ENCODE assay signal across 24 cellular contexts in genomic region chr2:130878316-130878715, GRCh38.
"Had no signal": no experiment of that assay in that cellular context is flagged by ENCODE, and none has a peak within 500 bp of the region (broad histone marks: within the 10 kb centered on the region; RNA-seq: fewer than 3 reads in every experiment).

No MANE protein-coding gene starts in this region.

- H3K9me3 ChIP-seq: mucosa of descending colon, thoracic aorta, upper lobe of right lung had no signal

- DNase-seq: activated B cell treated with CpG ODN at 0.5 μM for 24 hours; activated CD4-positive, alpha-beta T cell treated with anti-CD3 and anti-CD28 coated beads for 4 hours; activated CD4-positive, alpha-beta T cell treated with anti-CD3 and anti-CD28 coated beads, Interleukin-2, amount 50 U/mL, for 48 hours; activated CD8-positive, alpha-beta memory T cell treated with anti-CD3 and anti-CD28 coated beads, Interleukin-2, amount 50 U/mL, for 48 hours; activated gamma-delta T cell; activated naive CD4-positive, alpha-beta T cell treated with anti-CD3 and anti-CD28 coated beads, Interleukin-2, amount 50 U/mL, for 16 hours; activated naive CD8-positive, alpha-beta T cell treated with anti-CD3 and anti-CD28 coated beads, Interleukin-2, amount 50 U/mL, for 24 hours; activated T-cell treated with anti-CD3 and anti-CD28 coated beads, Interleukin-2, amount 50 U/mL, for 72 hours; effector CD4-positive, alpha-beta T cell; foreskin melanocyte; glutamatergic neuron; left cardiac atrium; mucosa of descending colon; nephron progenitor cell; posterior cingulate gyrus; retina; stimulated activated CD4-positive, alpha-beta T cell treated with anti-CD3 and anti-CD28 coated beads, Interleukin-2, amount 100 ng/mL, for 48 hours; stimulated activated CD8-positive, alpha-beta memory T cell treated with anti-CD3 and anti-CD28 coated beads, Interleukin-4, amount 100 ng/mL, for 48 hours; stimulated activated naive B cell treated with anti-CD40 and anti-IgM and Interleukin-4, amounts not matched to agents 10 μg/mL and 1 μg/mL and 100 μg/mL, for 72 hours; T-helper 1 cell; T-helper 9 cell; upper lobe of right lung had no signal

- H3K36me3 ChIP-seq: thoracic aorta, upper lobe of right lung had no signal

- H3K4me1 ChIP-seq: upper lobe of right lung had no signal

- H3K4me3 ChIP-seq: mucosa of descending colon, thoracic aorta, upper lobe of right lung had no signal

- H3K27ac ChIP-seq: thoracic aorta, upper lobe of right lung had no signal

- ATAC-seq: activated naive CD8-positive, alpha-beta T cell treated with anti-CD3 and anti-CD28 coated beads, Interleukin-2, amount 50 U/mL, for 24 hours; activated T-cell treated with anti-CD3 and anti-CD28 coated beads, Interleukin-2, amount 50 U/mL, for 72 hours; esophagus mucosa; left cardiac atrium; mucosa of descending colon; stimulated activated naive B cell treated with anti-CD40 and anti-IgM and Interleukin-4, amounts not matched to agents 10 μg/mL and 1 μg/mL and 100 μg/mL, for 72 hours; upper lobe of right lung had no signal
